1 cellular context compared by ENCODE assay signal in the genomic region with DNA sequence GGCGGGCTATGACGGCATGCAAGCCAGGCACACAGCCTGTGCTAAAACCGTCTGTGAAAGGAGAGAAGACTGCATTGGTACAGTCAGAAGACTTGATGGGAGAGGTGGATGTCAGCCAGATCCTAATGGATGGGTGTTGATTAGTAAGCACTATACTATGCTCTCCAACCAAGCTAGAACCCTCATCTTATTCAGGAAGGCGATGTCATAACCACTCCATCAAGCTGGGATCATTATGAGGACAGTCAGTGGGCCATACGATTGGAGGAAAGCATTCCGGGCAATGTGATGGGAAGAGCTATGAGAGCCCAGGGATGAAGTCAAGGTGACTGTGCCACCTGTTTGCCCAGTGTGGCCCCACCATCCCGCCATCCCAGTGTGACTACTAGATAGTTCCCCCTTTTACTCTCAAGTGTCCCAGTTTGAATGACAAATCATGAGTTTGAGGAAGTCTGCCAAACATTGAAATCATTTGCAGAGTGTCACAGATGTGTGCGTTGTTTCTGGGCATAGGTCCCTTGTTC.
TF ChIP-seq lines count a peak whose summit lies in the region.

No MANE protein-coding gene starts in this region.

TF ChIP-seq in K562, 482 proteins besides CTCF, POLR2A, EP300 and RAD21 (continued from another document):
- TF ChIP-seq, protein P1, sequence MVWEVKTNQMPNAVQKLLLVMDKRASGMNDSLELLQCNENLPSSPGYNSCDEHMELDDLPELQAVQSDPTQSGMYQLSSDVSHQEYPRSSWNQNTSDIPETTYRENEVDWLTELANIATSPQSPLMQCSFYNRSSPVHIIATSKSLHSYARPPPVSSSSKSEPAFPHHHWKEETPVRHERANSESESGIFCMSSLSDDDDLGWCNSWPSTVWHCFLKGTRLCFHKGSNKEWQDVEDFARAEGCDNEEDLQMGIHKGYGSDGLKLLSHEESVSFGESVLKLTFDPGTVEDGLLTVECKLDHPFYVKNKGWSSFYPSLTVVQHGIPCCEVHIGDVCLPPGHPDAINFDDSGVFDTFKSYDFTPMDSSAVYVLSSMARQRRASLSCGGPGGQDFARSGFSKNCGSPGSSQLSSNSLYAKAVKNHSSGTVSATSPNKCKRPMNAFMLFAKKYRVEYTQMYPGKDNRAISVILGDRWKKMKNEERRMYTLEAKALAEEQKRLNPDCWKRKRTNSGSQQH (CRISPR knock-in tag; IDR thresholded peaks at IDR 0.05), result no peak
- TF ChIP-seq TCFL5 (CRISPR knock-in tag; conservative IDR thresholded peaks at IDR 0.05), result no peak
- no peak for TF ChIP-seq POLR2G (IDR thresholded peaks at IDR 0.05; ENCODE audit: low read depth, low read length)
- TF ChIP-seq CCNT2 (IDR thresholded peaks at IDR 0.05; ENCODE audit: borderline replicate concordance, extremely low read depth, insufficient read length, low read depth, low read length), result no peak
- TF ChIP-seq, protein P2, sequence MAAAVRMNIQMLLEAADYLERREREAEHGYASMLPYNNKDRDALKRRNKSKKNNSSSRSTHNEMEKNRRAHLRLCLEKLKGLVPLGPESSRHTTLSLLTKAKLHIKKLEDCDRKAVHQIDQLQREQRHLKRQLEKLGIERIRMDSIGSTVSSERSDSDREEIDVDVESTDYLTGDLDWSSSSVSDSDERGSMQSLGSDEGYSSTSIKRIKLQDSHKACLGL (CRISPR knock-in tag; IDR thresholded peaks at IDR 0.05; ENCODE audit: borderline replicate concordance, poor library complexity, severe bottlenecking), result no peak
- TF ChIP-seq TAF9B (IDR thresholded peaks at IDR 0.05; ENCODE audit: partially characterized antibody), result no peak
- no peak for TF ChIP-seq E2F3 (CRISPR knock-in tag; IDR thresholded peaks at IDR 0.05)
- TF ChIP-seq RB1 (IDR thresholded peaks at IDR 0.05; ENCODE audit: low read depth), result no peak
